ENCODE assay signal across 25 cellular contexts in the genomic region with DNA sequence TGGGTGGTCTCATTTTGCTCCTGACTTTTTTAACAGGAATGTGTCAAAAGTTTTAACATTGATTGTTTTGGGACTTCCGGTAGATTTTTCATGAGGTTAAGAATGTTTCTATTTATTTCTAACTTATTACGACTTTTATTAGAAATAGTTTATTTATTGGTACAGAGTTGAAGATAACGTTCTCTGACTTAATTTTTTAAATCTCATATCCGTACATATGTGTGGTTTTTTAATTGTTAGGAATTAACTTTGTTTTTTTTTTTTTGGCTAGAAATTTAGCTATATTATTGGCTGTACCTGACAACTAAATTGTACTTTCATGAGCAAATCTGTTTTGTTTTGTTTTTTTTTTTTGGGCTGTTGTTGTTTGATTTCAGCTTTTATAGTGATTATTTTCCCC.
"Had no signal": no experiment of that assay in that cellular context is flagged by ENCODE, and none has a peak within 500 bp of the region (broad histone marks: within the 10 kb centered on the region; RNA-seq: fewer than 3 reads in every experiment).

No MANE protein-coding gene starts in this region.

- H3K4me3 ChIP-seq: SJSA1, SK-N-MC had no signal

- H3K27me3 ChIP-seq: SJSA1 had no signal

- FAIRE-seq: HTR-8/SVneo, RCC 7860 had no signal

- H3K27me3 Mint-ChIP-seq: IgD-negative memory B cell had no signal

- H3K27ac ChIP-seq: HL-60, SJSA1, SK-N-MC had no signal

- H3K36me3 ChIP-seq: SJSA1 had no signal

- H3K9me3 Mint-ChIP-seq: IgD-negative memory B cell had no signal

- H3K9me3 ChIP-seq: SJSA1 had no signal

- DNase-seq: KBM-7, MV-4-11, NCI-H1048, NCI-H1105, NCI-H1417, NCI-H1436 treated with DMSO at 0.1 percent for 48 hours, NCI-H1694, NCI-H187 treated with DMSO at 0.1 percent for 48 hours, NCI-H2029 treated with DMSO at 0.1 percent for 48 hours, NCI-H2107, NCI-H2227 treated with DMSO at 0.1 percent for 48 hours, NCI-H446, NCI-H510A, NCI-H524 treated with DMSO at 0.1 percent for 48 hours, NCI-H69, NCI-H774, Right ventricle myocardium superior, RPMI8226, SIG-M5 had no signal

- H3K27ac Mint-ChIP-seq: IgD-negative memory B cell had no signal
